Comparison of ENCODE assay signal across 15 cellular contexts in genomic region chr1:81420760-81421159, GRCh38.
DNase-seq lines count a peak whose midpoint lies in the region; ATAC-seq and TF ChIP-seq lines count a peak whose summit lies in the region.
"Had no signal": no experiment of that assay in that cellular context is flagged by ENCODE, and none has a peak within 500 bp of the region (broad histone marks: within the 10 kb centered on the region; RNA-seq: fewer than 3 reads in every experiment).

No MANE protein-coding gene starts in this region.

- no peaks in the 10 kb centered on the region for H3K36me3 ChIP-seq in MM.1S (replicated peaks; ENCODE audit: insufficient read depth, low read length)
- H3K36me3 ChIP-seq: ascending aorta had no signal

- no peak overlapping the region for H3K4me2 ChIP-seq in MM.1S (ENCODE audit: low read depth, low read length)

- H3K9me3 ChIP-seq in MM.1S (replicated peaks; ENCODE audit: insufficient read depth, low read length): no peaks in the 10 kb centered on the region
- H3K9me3 ChIP-seq: ascending aorta had no signal

- H3K9me2 ChIP-seq in MM.1S (replicated peaks; ENCODE audit: insufficient read depth, low read length): no peaks in the 10 kb centered on the region

- no peak overlapping the region for H3K4me3 ChIP-seq in MM.1S (ENCODE audit: low read length)
- H3K4me3 ChIP-seq: ascending aorta had no signal

- H3F3A ChIP-seq in MM.1S (ENCODE audit: insufficient read depth, low read length): no peaks in the 10 kb centered on the region

- no peak overlapping the region for H2AFZ ChIP-seq in MM.1S (ENCODE audit: low read length)

- TF ChIP-seq CTCF in MM.1S (IDR thresholded peaks at IDR 0.05; ENCODE audit: low read length): no peak

- DNase-seq in MM.1S (peak; percentile 67), NCI-H1694 (lab: John Stamatoyannopoulos, UW) (no peak), DMS53 treated with DMSO at 0.1 percent for 48 hours (lab: John Stamatoyannopoulos, UW; ENCODE audit: unreplicated experiment) (no peak)
- DNase-seq in stimulated activated CD8-positive, alpha-beta memory T cell treated with anti-CD3 and anti-CD28 coated beads, Interleukin-4, amount 100 ng/mL, for 48 hours: no peak
- no peak for DNase-seq in stimulated activated CD4-positive, alpha-beta T cell treated with anti-CD3 and anti-CD28 coated beads, Interleukin-12 subunit alpha, Interleukin-12 subunit beta, amount 100 ng/mL, for 4 hours
- DNase-seq: DMS79 treated with DMSO at 0.1 percent for 48 hours; foreskin keratinocyte; NCI-H2171; PC-3; stimulated activated CD4-positive, alpha-beta T cell treated with anti-CD3 and anti-CD28 coated beads, Interleukin-4, amount 100 ng/mL, for 24 hours had no signal

- H3K27ac ChIP-seq in MM.1S (ENCODE audit: low read length): no peak overlapping the region
- H3K27ac ChIP-seq: ascending aorta, foreskin keratinocyte had no signal

- H3K9ac ChIP-seq in MM.1S (ENCODE audit: low read length): no peak overlapping the region

- H4K20me1 ChIP-seq in MM.1S (ENCODE audit: insufficient read depth, low read length): no peaks in the 10 kb centered on the region

- peak; percentile 90 for ATAC-seq in GM18858 (IDR thresholded peaks at IDR 0.05; ENCODE audit: unreplicated experiment)
- peak; percentile 94 for ATAC-seq in GM21423 (IDR thresholded peaks at IDR 0.05; ENCODE audit: unreplicated experiment)
- ATAC-seq in HG03039 (IDR thresholded peaks at IDR 0.05; ENCODE audit: unreplicated experiment): peak; percentile 67
- ATAC-seq: activated CD4-positive, CD25-positive, alpha-beta regulatory T cell treated with anti-CD3 and anti-CD28 coated beads, Interleukin-2, amount 50 U/mL, for 24 hours; foreskin keratinocyte; PC-3 had no signal

- peaks cover 12% of the 10 kb centered on the region for H3K4me1 ChIP-seq in MM.1S (ENCODE audit: low read length)
- H3K4me1 ChIP-seq: ascending aorta, foreskin keratinocyte had no signal

- no peaks in the 10 kb centered on the region for H3K79me2 ChIP-seq in MM.1S (ENCODE audit: low read length)

- H3K27me3 ChIP-seq in MM.1S (replicated peaks; ENCODE audit: insufficient read depth, low read length): no peaks in the 10 kb centered on the region
- H3K27me3 ChIP-seq: ascending aorta, foreskin keratinocyte had no signal
